ENCODE assay signal across 1 cellular context in genomic region chr19:35921012-35921411, GRCh38.
TF ChIP-seq lines count a peak whose summit lies in the region.

No MANE protein-coding gene starts in this region.

TF ChIP-seq in HEK293, 187 proteins besides CTCF, POLR2A, EP300 and RAD21 (continued from another document):
- TF ChIP-seq, protein P1, sequence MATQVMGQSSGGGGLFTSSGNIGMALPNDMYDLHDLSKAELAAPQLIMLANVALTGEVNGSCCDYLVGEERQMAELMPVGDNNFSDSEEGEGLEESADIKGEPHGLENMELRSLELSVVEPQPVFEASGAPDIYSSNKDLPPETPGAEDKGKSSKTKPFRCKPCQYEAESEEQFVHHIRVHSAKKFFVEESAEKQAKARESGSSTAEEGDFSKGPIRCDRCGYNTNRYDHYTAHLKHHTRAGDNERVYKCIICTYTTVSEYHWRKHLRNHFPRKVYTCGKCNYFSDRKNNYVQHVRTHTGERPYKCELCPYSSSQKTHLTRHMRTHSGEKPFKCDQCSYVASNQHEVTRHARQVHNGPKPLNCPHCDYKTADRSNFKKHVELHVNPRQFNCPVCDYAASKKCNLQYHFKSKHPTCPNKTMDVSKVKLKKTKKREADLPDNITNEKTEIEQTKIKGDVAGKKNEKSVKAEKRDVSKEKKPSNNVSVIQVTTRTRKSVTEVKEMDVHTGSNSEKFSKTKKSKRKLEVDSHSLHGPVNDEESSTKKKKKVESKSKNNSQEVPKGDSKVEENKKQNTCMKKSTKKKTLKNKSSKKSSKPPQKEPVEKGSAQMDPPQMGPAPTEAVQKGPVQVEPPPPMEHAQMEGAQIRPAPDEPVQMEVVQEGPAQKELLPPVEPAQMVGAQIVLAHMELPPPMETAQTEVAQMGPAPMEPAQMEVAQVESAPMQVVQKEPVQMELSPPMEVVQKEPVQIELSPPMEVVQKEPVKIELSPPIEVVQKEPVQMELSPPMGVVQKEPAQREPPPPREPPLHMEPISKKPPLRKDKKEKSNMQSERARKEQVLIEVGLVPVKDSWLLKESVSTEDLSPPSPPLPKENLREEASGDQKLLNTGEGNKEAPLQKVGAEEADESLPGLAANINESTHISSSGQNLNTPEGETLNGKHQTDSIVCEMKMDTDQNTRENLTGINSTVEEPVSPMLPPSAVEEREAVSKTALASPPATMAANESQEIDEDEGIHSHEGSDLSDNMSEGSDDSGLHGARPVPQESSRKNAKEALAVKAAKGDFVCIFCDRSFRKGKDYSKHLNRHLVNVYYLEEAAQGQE (tag by site-specific recombination; IDR thresholded peaks at IDR 0.05) = peak; percentile 81
- TF ChIP-seq ZNF610 (tag by site-specific recombination; IDR thresholded peaks at IDR 0.05; ENCODE audit: borderline replicate concordance) (0 out of 2 replicates have a peak, but pooled peaks have one; percentile 62), KLF7 (tag by site-specific recombination; IDR thresholded peaks at IDR 0.05; ENCODE audit: borderline replicate concordance) (peak; percentile 76; the same call in 1 of the 2 replicates), ZNF654 (tag by site-specific recombination; IDR thresholded peaks at IDR 0.05; ENCODE audit: low read depth) (peak; percentile 34), SCRT2 (tag by site-specific recombination; IDR thresholded peaks at IDR 0.05) (no peak), ZNF518A (tag by site-specific recombination; conservative IDR thresholded peaks at IDR 0.05; ENCODE audit: low read depth) (peak; percentile 94), ZNF404 (tag by site-specific recombination; IDR thresholded peaks at IDR 0.05) (peak; percentile 97), ZNF548 (tag by site-specific recombination; IDR thresholded peaks at IDR 0.05) (peak; percentile 43; the same call in 1 of the 2 replicates), ZNF623 (tag by site-specific recombination; IDR thresholded peaks at IDR 0.05) (peak; percentile 79), ZNF354C (tag by site-specific recombination; IDR thresholded peaks at IDR 0.05; ENCODE audit: borderline replicate concordance, low read depth) (peak; percentile 71; the same call in 1 of the 2 replicates), ZNF19 (tag by site-specific recombination; IDR thresholded peaks at IDR 0.05; ENCODE audit: low read depth) (peak; percentile 94), RBAK (tag by site-specific recombination; IDR thresholded peaks at IDR 0.05) (peak; percentile 84; the same call in 1 of the 2 replicates), ZNF558 (tag by site-specific recombination; IDR thresholded peaks at IDR 0.05) (0 out of 2 replicates have a peak, but pooled peaks have one; percentile 83), ZFP3 (tag by site-specific recombination; IDR thresholded peaks at IDR 0.05; ENCODE audit: low read depth) (peak; percentile 30; the same call in 1 of the 2 replicates), ZSCAN16 (tag by site-specific recombination; IDR thresholded peaks at IDR 0.05) (peak; percentile 42; the same call in 1 of the 2 replicates), ZNF155 (tag by site-specific recombination; IDR thresholded peaks at IDR 0.05) (0 out of 2 replicates have a peak, but pooled peaks have one; percentile 75), ZXDB (tag by site-specific recombination; IDR thresholded peaks at IDR 0.05) (0 out of 2 replicates have a peak, but pooled peaks have one; percentile 50), ZNF292 (tag by site-specific recombination; IDR thresholded peaks at IDR 0.05; ENCODE audit: borderline replicate concordance, low read depth) (peak; percentile 90; the same call in 1 of the 2 replicates), ZBTB7A (tag by site-specific recombination; IDR thresholded peaks at IDR 0.05; ENCODE audit: low read depth) (no peak), ZNF223 (tag by site-specific recombination; IDR thresholded peaks at IDR 0.05) (peak; percentile 42; the same call in 1 of the 2 replicates), ZNF221 (tag by site-specific recombination; IDR thresholded peaks at IDR 0.05; ENCODE audit: borderline replicate concordance) (no peak), ZNF140 (tag by site-specific recombination; IDR thresholded peaks at IDR 0.05) (peak; percentile 91), ZBTB8A (tag by site-specific recombination; IDR thresholded peaks at IDR 0.05) (peak; percentile 72), ZNF514 (tag by site-specific recombination; IDR thresholded peaks at IDR 0.05) (peak; percentile 97; the same call in 1 of the 2 replicates)
- TF ChIP-seq, protein P2, sequence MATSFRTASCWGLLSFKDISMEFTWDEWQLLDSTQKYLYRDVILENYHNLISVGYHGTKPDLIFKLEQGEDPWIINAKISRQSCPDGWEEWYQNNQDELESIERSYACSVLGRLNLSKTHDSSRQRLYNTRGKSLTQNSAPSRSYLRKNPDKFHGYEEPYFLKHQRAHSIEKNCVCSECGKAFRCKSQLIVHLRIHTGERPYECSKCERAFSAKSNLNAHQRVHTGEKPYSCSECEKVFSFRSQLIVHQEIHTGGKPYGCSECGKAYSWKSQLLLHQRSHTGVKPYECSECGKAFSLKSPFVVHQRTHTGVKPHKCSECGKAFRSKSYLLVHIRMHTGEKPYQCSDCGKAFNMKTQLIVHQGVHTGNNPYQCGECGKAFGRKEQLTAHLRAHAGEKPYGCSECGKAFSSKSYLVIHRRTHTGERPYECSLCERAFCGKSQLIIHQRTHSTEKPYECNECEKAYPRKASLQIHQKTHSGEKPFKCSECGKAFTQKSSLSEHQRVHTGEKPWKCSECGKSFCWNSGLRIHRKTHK (tag by site-specific recombination; IDR thresholded peaks at IDR 0.05) = no peak
- TF ChIP-seq, protein P3, sequence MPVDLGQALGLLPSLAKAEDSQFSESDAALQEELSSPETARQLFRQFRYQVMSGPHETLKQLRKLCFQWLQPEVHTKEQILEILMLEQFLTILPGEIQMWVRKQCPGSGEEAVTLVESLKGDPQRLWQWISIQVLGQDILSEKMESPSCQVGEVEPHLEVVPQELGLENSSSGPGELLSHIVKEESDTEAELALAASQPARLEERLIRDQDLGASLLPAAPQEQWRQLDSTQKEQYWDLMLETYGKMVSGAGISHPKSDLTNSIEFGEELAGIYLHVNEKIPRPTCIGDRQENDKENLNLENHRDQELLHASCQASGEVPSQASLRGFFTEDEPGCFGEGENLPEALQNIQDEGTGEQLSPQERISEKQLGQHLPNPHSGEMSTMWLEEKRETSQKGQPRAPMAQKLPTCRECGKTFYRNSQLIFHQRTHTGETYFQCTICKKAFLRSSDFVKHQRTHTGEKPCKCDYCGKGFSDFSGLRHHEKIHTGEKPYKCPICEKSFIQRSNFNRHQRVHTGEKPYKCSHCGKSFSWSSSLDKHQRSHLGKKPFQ (tag by site-specific recombination; IDR thresholded peaks at IDR 0.05) = peak; percentile 22; the same call in 1 of the 2 replicates
- TF ChIP-seq, protein P4, sequence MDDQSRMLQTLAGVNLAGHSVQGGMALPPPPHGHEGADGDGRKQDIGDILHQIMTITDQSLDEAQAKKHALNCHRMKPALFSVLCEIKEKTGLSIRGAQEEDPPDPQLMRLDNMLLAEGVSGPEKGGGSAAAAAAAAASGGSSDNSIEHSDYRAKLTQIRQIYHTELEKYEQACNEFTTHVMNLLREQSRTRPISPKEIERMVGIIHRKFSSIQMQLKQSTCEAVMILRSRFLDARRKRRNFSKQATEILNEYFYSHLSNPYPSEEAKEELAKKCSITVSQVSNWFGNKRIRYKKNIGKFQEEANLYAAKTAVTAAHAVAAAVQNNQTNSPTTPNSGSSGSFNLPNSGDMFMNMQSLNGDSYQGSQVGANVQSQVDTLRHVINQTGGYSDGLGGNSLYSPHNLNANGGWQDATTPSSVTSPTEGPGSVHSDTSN (CRISPR knock-in tag; IDR thresholded peaks at IDR 0.05) = no peak
- TF ChIP-seq, protein P5, sequence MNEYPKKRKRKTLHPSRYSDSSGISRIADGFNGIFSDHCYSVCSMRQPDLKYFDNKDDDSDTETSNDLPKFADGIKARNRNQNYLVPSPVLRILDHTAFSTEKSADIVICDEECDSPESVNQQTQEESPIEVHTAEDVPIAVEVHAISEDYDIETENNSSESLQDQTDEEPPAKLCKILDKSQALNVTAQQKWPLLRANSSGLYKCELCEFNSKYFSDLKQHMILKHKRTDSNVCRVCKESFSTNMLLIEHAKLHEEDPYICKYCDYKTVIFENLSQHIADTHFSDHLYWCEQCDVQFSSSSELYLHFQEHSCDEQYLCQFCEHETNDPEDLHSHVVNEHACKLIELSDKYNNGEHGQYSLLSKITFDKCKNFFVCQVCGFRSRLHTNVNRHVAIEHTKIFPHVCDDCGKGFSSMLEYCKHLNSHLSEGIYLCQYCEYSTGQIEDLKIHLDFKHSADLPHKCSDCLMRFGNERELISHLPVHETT (tag by site-specific recombination; IDR thresholded peaks at IDR 0.05) = 0 out of 2 replicates have a peak, but pooled peaks have one; percentile 47
